Comparison of ENCODE assay signal across 28 cellular contexts in genomic region chr9:116276651-116277121, GRCh38.
A peak's percentile ranks its signal among the peaks of the same experiment; 100 is the strongest.
DNase-seq lines count a peak whose midpoint lies in the region; ATAC-seq, FAIRE-seq and TF ChIP-seq lines count a peak whose summit lies in the region.
"Had no signal": no experiment of that assay in that cellular context is flagged by ENCODE, and none has a peak within 500 bp of the region (broad histone marks: within the 10 kb centered on the region; RNA-seq: fewer than 3 reads in every experiment).

No MANE protein-coding gene starts in this region.

- no peak overlapping the region for H3K4me3 ChIP-seq in kidney (ENCODE audit: low read length in 2 of 2)
- H3K4me3 ChIP-seq in trophoblast cell (ENCODE audit: low read depth, low read length): no peak overlapping the region
- H3K4me3 ChIP-seq: left lung, skin epidermis had no signal

- H3K9ac ChIP-seq in kidney (ENCODE audit: low read length in 2 of 2) (no peak overlapping the region), trophoblast cell (ENCODE audit: low read length) (no peak overlapping the region)

- FAIRE-seq in kidney (lab: Jason Lieb, UNC): no peak
- FAIRE-seq: GM12892 had no signal

- no CpG with 5 or more reads among the region's 10 CpGs for WGBS in trophoblast cell (ENCODE audit: extremely low coverage, insufficient coverage, insufficient read length)

- H2BK5ac ChIP-seq in trophoblast cell (ENCODE audit: low read depth, low read length, poor library complexity): no peak overlapping the region

- no peak overlapping the region for H4K12ac ChIP-seq in trophoblast cell (ENCODE audit: low read depth, low read length)

- H2AK5ac ChIP-seq in trophoblast cell (ENCODE audit: low read length): no peak overlapping the region

- H3K27ac Mint-ChIP-seq in effector memory CD8-positive, alpha-beta T cell: no peak overlapping the region
- H3K27ac Mint-ChIP-seq: activated naive CD8-positive, alpha-beta T cell; activated T-helper 2 cell treated with anti-CD3 and anti-CD28 coated beads, Interferon-gamma antibody, Interleukin-2, Interleukin-4, amounts not matched to agents 10 μg/mL and 5 μg/mL and 100 μg/mL, durations not matched to agents 14 hours and 24 hours and 36 hours; progenitor cell of endocrine pancreas; stimulated activated effector memory CD8-positive, alpha-beta T cell treated with anti-CD3 and anti-CD28 coated beads, Interleukin-12 subunit alpha, Interleukin-12 subunit beta, amount 100 ng/mL, for 72 hours had no signal

- no peaks in the 10 kb centered on the region for H3K79me2 ChIP-seq in trophoblast cell (ENCODE audit: control insufficient read depth, insufficient read depth, low read length, poor library complexity)

- no peak overlapping the region for H4K8ac ChIP-seq in trophoblast cell (ENCODE audit: low read depth, low read length)

- peak; percentile 29 for DNase-seq in ELF-1 (ENCODE audit: low read depth, low spot score)
- peak; percentile 46 for DNase-seq in astrocyte of the hippocampus (ENCODE audit: low read depth, low spot score)
- DNase-seq in kidney: peak; percentile 60
- DNase-seq in trophoblast cell: no peak
- DNase-seq in NCI-H146 treated with DMSO at 0.1 percent for 48 hours (lab: John Stamatoyannopoulos, UW; ENCODE audit: unreplicated experiment): no peak
- DNase-seq in effector memory CD8-positive, alpha-beta T cell: no peak
- no peak for DNase-seq in NCI-H1048 (lab: John Stamatoyannopoulos, UW)
- DNase-seq: activated CD4-positive, alpha-beta T cell treated with anti-CD3 and anti-CD28 coated beads, Interleukin-2, amount 50 U/mL, for 48 hours; activated CD4-positive, CD25-positive, alpha-beta regulatory T cell; activated CD8-positive, alpha-beta memory T cell treated with anti-CD3 and anti-CD28 coated beads, Interleukin-2, amount 50 U/mL, for 48 hours; aorta; head of caudate nucleus; left lung; NCI-H1105; NCI-H2029 treated with DMSO at 0.1 percent for 48 hours; NCI-H446 treated with DMSO at 0.1 percent for 48 hours; OCI-M1; stimulated activated CD4-positive, alpha-beta T cell treated with anti-CD3 and anti-CD28 coated beads, Interleukin-2, amount 100 ng/mL, for 24 hours; substantia nigra; SW 1271 had no signal

- no peaks in the 10 kb centered on the region for H3K4me1 Mint-ChIP-seq in effector memory CD8-positive, alpha-beta T cell (ENCODE audit: low read depth in 2 of 2)
- H3K4me1 Mint-ChIP-seq: stimulated activated effector memory CD8-positive, alpha-beta T cell treated with anti-CD3 and anti-CD28 coated beads, Interleukin-12 subunit alpha, Interleukin-12 subunit beta, amount 100 ng/mL, for 72 hours had no signal

- H3K4ac ChIP-seq in trophoblast cell (ENCODE audit: low read depth, low read length): no peak overlapping the region

- H3K14ac ChIP-seq in trophoblast cell (ENCODE audit: low read length): no peak overlapping the region

- intact Hi-C loops in kidney (cut with DNase I): no loop called here

- H3K36me3 ChIP-seq in kidney (ENCODE audit: control insufficient read depth in 1 of 2, insufficient read depth in 2 of 2, low read length in 2 of 2) (peaks cover 0 to 3% of the 10 kb centered on the region in 2 donors), trophoblast cell (ENCODE audit: control insufficient read depth in 1 of 2, insufficient read depth in 2 of 2, low read length in 2 of 2) (no peaks in the 10 kb centered on the region)
- H3K36me3 ChIP-seq: left lung had no signal

- H3K23ac ChIP-seq in trophoblast cell (ENCODE audit: low read length): no peak overlapping the region

- peaks cover 0 to 2% of the 10 kb centered on the region in 2 donors for H3K9me3 Mint-ChIP-seq in effector memory CD8-positive, alpha-beta T cell
- H3K9me3 Mint-ChIP-seq: activated T-helper 2 cell treated with anti-CD3 and anti-CD28 coated beads, Interferon-gamma antibody, Interleukin-2, Interleukin-4, amounts not matched to agents 10 μg/mL and 5 μg/mL and 100 μg/mL, durations not matched to agents 14 hours and 24 hours and 36 hours; stimulated activated effector memory CD8-positive, alpha-beta T cell treated with anti-CD3 and anti-CD28 coated beads, Interleukin-12 subunit alpha, Interleukin-12 subunit beta, amount 100 ng/mL, for 72 hours had no signal

- no peaks in the 10 kb centered on the region for H3K9me3 ChIP-seq in kidney (ENCODE audit: control insufficient read depth in 1 of 2, low read length in 2 of 2)
- H3K9me3 ChIP-seq in trophoblast cell (ENCODE audit: insufficient read depth, low read depth, low read length): no peaks in the 10 kb centered on the region
- H3K9me3 ChIP-seq: left lung had no signal

- no peak overlapping the region for H3K4me2 ChIP-seq in trophoblast cell (ENCODE audit: low read length)

- H3K27me3 Mint-ChIP-seq in effector memory CD8-positive, alpha-beta T cell: peaks cover 0 to 9% of the 10 kb centered on the region in 2 donors

- no peaks in the 10 kb centered on the region for H3K4me1 ChIP-seq in kidney (ENCODE audit: control insufficient read depth in 1 of 2, insufficient read depth in 1 of 2, low read depth in 1 of 2, low read length in 2 of 2)
- H3K4me1 ChIP-seq in trophoblast cell (ENCODE audit: control insufficient read depth in 1 of 2, insufficient read depth in 2 of 2, low read length in 2 of 2): peaks cover 13 to 21% of the 10 kb centered on the region in 2 experiments
- H3K4me1 ChIP-seq: left lung had no signal

- no peaks in the 10 kb centered on the region for H3K36me3 Mint-ChIP-seq in effector memory CD8-positive, alpha-beta T cell (ENCODE audit: insufficient read depth)
- H3K36me3 Mint-ChIP-seq: activated naive CD8-positive, alpha-beta T cell; stimulated activated effector memory CD8-positive, alpha-beta T cell treated with anti-CD3 and anti-CD28 coated beads, Interleukin-12 subunit alpha, Interleukin-12 subunit beta, amount 100 ng/mL, for 72 hours had no signal

- H2BK120ac ChIP-seq in trophoblast cell (ENCODE audit: insufficient read depth, low read length, poor library complexity): peak overlapping the region; percentile 53

- H2AFZ ChIP-seq in trophoblast cell (ENCODE audit: insufficient read depth, low read length, poor library complexity): no peak overlapping the region

- H3K27ac ChIP-seq in kidney (ENCODE audit: low read depth in 2 of 2, low read length in 2 of 2) (no peak overlapping the region), trophoblast cell (ENCODE audit: low read depth, low read length) (no peak overlapping the region)
- H3K27ac ChIP-seq: C4-2B, left lung, skin epidermis had no signal

- no peak overlapping the region for H3K4me3 Mint-ChIP-seq in effector memory CD8-positive, alpha-beta T cell
- H3K4me3 Mint-ChIP-seq: activated naive CD8-positive, alpha-beta T cell; stimulated activated effector memory CD8-positive, alpha-beta T cell treated with anti-CD3 and anti-CD28 coated beads, Interleukin-12 subunit alpha, Interleukin-12 subunit beta, amount 100 ng/mL, for 72 hours had no signal

- peaks cover 13% of the 10 kb centered on the region for H3K79me1 ChIP-seq in trophoblast cell (ENCODE audit: low read length)

- no peak for TF ChIP-seq CTCF in kidney (IDR thresholded peaks at IDR 0.05; ENCODE audit: borderline replicate concordance, extremely low read depth, insufficient read depth)

- peak overlapping the region; percentile 43 for H4K91ac ChIP-seq in trophoblast cell (ENCODE audit: low read depth, low read length)

- H2BK12ac ChIP-seq in trophoblast cell (ENCODE audit: low read length): peak overlapping the region; percentile 43

- H3K27me3 ChIP-seq in trophoblast cell (ENCODE audit: insufficient read depth, low read length): no peaks in the 10 kb centered on the region

- no peak for ATAC-seq in effector memory CD8-positive, alpha-beta T cell (replicated peaks)
- no peak for ATAC-seq in GM19467 (IDR thresholded peaks at IDR 0.05; ENCODE audit: unreplicated experiment)
- ATAC-seq: left lung; stimulated activated effector memory CD8-positive, alpha-beta T cell treated with anti-CD3 and anti-CD28 coated beads, Interleukin-12 subunit alpha, Interleukin-12 subunit beta, amount 100 ng/mL, for 72 hours had no signal

- no peak overlapping the region for H3K18ac ChIP-seq in trophoblast cell (ENCODE audit: low read length)

Comparison
In these comparisons a context has a peak if more than half of its experiments do, and no peak if none do; other contexts are left out.
1. DNase-seq: peak in ELF-1 (single experiment), astrocyte of the hippocampus (single experiment) and kidney (single experiment); none in trophoblast cell (0 of 2), NCI-H146 treated with DMSO at 0.1 percent for 48 hours (single experiment), effector memory CD8-positive, alpha-beta T cell (0 of 3) and NCI-H1048 (single experiment).